20 cellular contexts compared by ENCODE assay signal in genomic region chr3:48219543-48219942, GRCh38. TPM values are rescaled to one million over a fixed set of nuclear protein-coding genes. Genes with fewer than 3 reads are reported as not detected.
DNase-seq lines count a peak whose midpoint lies in the region; ATAC-seq, FAIRE-seq and TF ChIP-seq lines count a peak whose summit lies in the region.
"Had no signal": no experiment of that assay in that cellular context is flagged by ENCODE, and none has a peak within 500 bp of the region (broad histone marks: within the 10 kb centered on the region; RNA-seq: fewer than 3 reads in every experiment).

No MANE protein-coding gene starts in this region.

- H3K27ac Mint-ChIP-seq in osteocyte (ENCODE audit: unreplicated experiment) = no peak overlapping the region
- H3K27ac Mint-ChIP-seq: H9 had no signal

- no peaks in the 10 kb centered on the region for H3K9me3 ChIP-seq in right cardiac atrium (ENCODE audit: control insufficient read depth, low read length)
- H3K9me3 ChIP-seq: Caco-2, SJSA1 had no signal

- WGBS in right cardiac atrium = 57% methylated on average over 3 of the region's 3 CpGs

- H3K4me1 ChIP-seq in right cardiac atrium (ENCODE audit: control insufficient read depth, insufficient read depth, low read length) = peaks cover 20% of the 10 kb centered on the region
- H3K4me1 ChIP-seq: Caco-2, SJSA1 had no signal

- DNase-seq in AG08395 (ENCODE audit: low spot score) = peak; percentile 78
- peak; percentile 34 for DNase-seq in GM04504 (ENCODE audit: low read depth)
- peak; percentile 74 to 86 (median 79) for DNase-seq in right cardiac atrium
- DNase-seq in osteocyte (ENCODE audit: extremely low spot score, unreplicated experiment) = no peak
- DNase-seq in GM12892 (ENCODE audit: insufficient read length) = no peak
- DNase-seq: AML-193, Caco-2, DMS79, GF-D8, H9, MV-4-11, NCI-H1436, NCI-H2081, NCI-H524 had no signal

- no peak for TF ChIP-seq POLR2A in GM12892 (IDR thresholded peaks at IDR 0.05; ENCODE audit: low read depth, low read length)

- FAIRE-seq in GM12892 (lab: Jason Lieb, UNC) = no peak

- H3K27ac ChIP-seq in right cardiac atrium (ENCODE audit: low read length) = no peak overlapping the region
- H3K27ac ChIP-seq: SJSA1 had no signal

- H3K27me3 ChIP-seq in right cardiac atrium (ENCODE audit: control insufficient read depth, insufficient read depth) = no peaks in the 10 kb centered on the region
- H3K27me3 ChIP-seq: SJSA1 had no signal

- no peaks in the 10 kb centered on the region for H3K36me3 Mint-ChIP-seq in osteocyte (ENCODE audit: unreplicated experiment)

- H3K4me1 Mint-ChIP-seq in osteocyte (ENCODE audit: unreplicated experiment) = peaks cover 12% of the 10 kb centered on the region

- peaks cover 3% of the 10 kb centered on the region for H3K27me3 Mint-ChIP-seq in osteocyte (ENCODE audit: unreplicated experiment)

- TF ChIP-seq CTCF in osteocyte (IDR thresholded peaks at IDR 0.05) = no peak

- intact Hi-C loops in right cardiac atrium (cut with DNase I) = no loop called here

- H3K4me3 Mint-ChIP-seq in osteocyte (ENCODE audit: unreplicated experiment) = no peak overlapping the region
- H3K4me3 Mint-ChIP-seq: H9 had no signal

- H3K9me3 Mint-ChIP-seq in osteocyte (ENCODE audit: unreplicated experiment) = no peaks in the 10 kb centered on the region
- H3K9me3 Mint-ChIP-seq: H9 had no signal

- ATAC-seq in esophagus mucosa (peak; percentile 40), right cardiac atrium (peak; percentile 7 to 10), GM18519 (IDR thresholded peaks at IDR 0.05; ENCODE audit: low FRiP score, unreplicated experiment) (no peak), GM21737 (IDR thresholded peaks at IDR 0.05; ENCODE audit: unreplicated experiment) (no peak)

- H3K4me3 ChIP-seq in right cardiac atrium (ENCODE audit: low read length) = no peak overlapping the region
- H3K4me3 ChIP-seq: SJSA1 had no signal

RNA-seq across cellular contexts. Expression of gene CAMP, which starts 3.8 kb away (rescaled TPM):
- total RNA-seq in esophagus mucosa (not detected), right cardiac atrium (1 to 10 TPM in 1 of 4 donors, under 1 TPM in 3; 0.50 to 2.1 (median 0.73) TPM), osteocyte (not detected in 2 replicates)
- 1.8 TPM for polyA plus RNA-seq in right cardiac atrium
- 5.7 TPM for polyA plus RNA-seq in GM12892 (2012; ENCODE audit: missing spikeins)
- total RNA-seq: A172, Caco-2, H9, HT-29, SJSA1 had no signal

RNA-seq across cellular contexts. Expression of gene ZNF589, which starts 21.4 kb away (rescaled TPM):
- total RNA-seq in esophagus mucosa = 6.9 TPM
- total RNA-seq in right cardiac atrium = 10 to 100 TPM; 11.4 to 18.5 (median 15.0) TPM
- 5.6 TPM for polyA plus RNA-seq in right cardiac atrium
- total RNA-seq in osteocyte = 11.0 and 11.3 TPM in 2 replicates
- 24.5 TPM for polyA plus RNA-seq in GM12892 (2012; ENCODE audit: missing spikeins)

RNA-seq across cellular contexts. Expression of gene CDC25A, which starts 31.3 kb away (rescaled TPM):
- 3.8 TPM for total RNA-seq in esophagus mucosa
- 1 to 10 TPM in 1 of 4 donors, under 1 TPM in 3; 0.71 to 1.0 (median 0.87) TPM for total RNA-seq in right cardiac atrium
- polyA plus RNA-seq in right cardiac atrium = 0.86 TPM
- 3.5 and 3.8 TPM in 2 replicates for total RNA-seq in osteocyte
- polyA plus RNA-seq in GM12892 (2012; ENCODE audit: missing spikeins) = 13.1 TPM

Comparison
In these comparisons a context has a peak if more than half of its experiments do, and no peak if none do; other contexts are left out.
1. DNase-seq: peak in AG08395 (single experiment), GM04504 (single experiment) and right cardiac atrium (3 of 3); none in osteocyte (single experiment) and GM12892 (single experiment).
2. ATAC-seq: peak in esophagus mucosa (single experiment) and right cardiac atrium (2 of 2); none in GM18519 (single experiment) and GM21737 (single experiment).